ENCODE assay signal across 9 cellular contexts in the genomic region with DNA sequence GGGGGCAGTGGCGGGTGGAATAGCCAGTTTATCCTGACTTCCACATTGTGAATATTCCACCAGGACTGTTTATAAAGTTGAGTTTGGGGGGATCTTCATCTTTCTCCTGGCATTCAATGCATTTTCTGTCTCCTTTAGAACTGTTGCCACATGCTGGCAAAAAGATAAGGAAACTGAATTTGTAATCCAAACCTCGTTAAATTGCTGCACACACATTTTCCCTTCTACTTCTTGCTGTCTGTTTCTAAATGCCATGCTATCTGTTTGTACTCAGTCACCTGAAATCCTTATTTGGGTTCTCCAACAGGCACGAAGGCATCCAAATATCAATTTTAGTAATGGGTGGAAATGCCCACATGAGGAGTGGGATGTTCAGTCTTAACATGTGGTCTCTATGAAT.
A peak's percentile ranks its signal among the peaks of the same experiment; 100 is the strongest.
DNase-seq lines count a peak whose midpoint lies in the region; ATAC-seq and TF ChIP-seq lines count a peak whose summit lies in the region.
"Had no signal": no experiment of that assay in that cellular context is flagged by ENCODE, and none has a peak within 500 bp of the region (broad histone marks: within the 10 kb centered on the region; RNA-seq: fewer than 3 reads in every experiment).

No MANE protein-coding gene starts in this region.

- no peaks in the 10 kb centered on the region for H3K9me3 ChIP-seq in muscle layer of duodenum (ENCODE audit: control insufficient read depth in 1 of 2, low read length in 2 of 2)
- no peaks in the 10 kb centered on the region for H3K9me3 ChIP-seq in thyroid gland

- H3K27ac Mint-ChIP-seq in chondrocyte (ENCODE audit: unreplicated experiment) = peak overlapping the region; percentile 95

- TF ChIP-seq POLR2A in thyroid gland (IDR thresholded peaks at IDR 0.05) = no peak

- H3K36me3 Mint-ChIP-seq in chondrocyte (ENCODE audit: low read depth) = no peaks in the 10 kb centered on the region
- H3K36me3 Mint-ChIP-seq: naive thymus-derived CD8-positive, alpha-beta T cell had no signal

- H3K27me3 Mint-ChIP-seq in chondrocyte (ENCODE audit: low read depth) = no peaks in the 10 kb centered on the region

- H3K4me3 Mint-ChIP-seq in chondrocyte (ENCODE audit: unreplicated experiment) = no peak overlapping the region

- no peak for ATAC-seq in GM21515 (IDR thresholded peaks at IDR 0.05; ENCODE audit: unreplicated experiment)
- ATAC-seq: naive thymus-derived CD8-positive, alpha-beta T cell had no signal

- intact Hi-C loops in thyroid gland (cut with DNase I) = no loop called here

- H3K4me1 Mint-ChIP-seq in chondrocyte (ENCODE audit: low read depth) = peaks cover 50% of the 10 kb centered on the region

- peak overlapping the region; percentile 86 for H3K27ac ChIP-seq in muscle layer of duodenum (ENCODE audit: low read length)
- H3K27ac ChIP-seq in thyroid gland = peak overlapping the region in 2 of 3 donors; percentile 21 to 28

- TF ChIP-seq CTCF in chondrocyte (IDR thresholded peaks at IDR 0.05) (no peak), thyroid gland (IDR thresholded peaks at IDR 0.05) (no peak)

- H3K4me1 ChIP-seq in muscle layer of duodenum (ENCODE audit: control insufficient read depth in 1 of 2, insufficient read depth in 2 of 2, low read length in 2 of 2) = peaks cover 0 to 4% of the 10 kb centered on the region in 2 donors
- peaks cover 14 to 20% of the 10 kb centered on the region in 2 donors for H3K4me1 ChIP-seq in thyroid gland

- H3K27me3 ChIP-seq in muscle layer of duodenum (ENCODE audit: low read depth, low read length) = no peaks in the 10 kb centered on the region
- no peaks in the 10 kb centered on the region for H3K27me3 ChIP-seq in thyroid gland

- peak; percentile 29 for DNase-seq in NCI-H226
- DNase-seq in chondrocyte (ENCODE audit: low spot score) = no peak
- no peak for DNase-seq in thyroid gland
- no peak for DNase-seq in HUDEP-2 (lab: John Stamatoyannopoulos, UW; ENCODE audit: unreplicated experiment in 76 of 76)
- no peak for DNase-seq in midbrain (lab: John Stamatoyannopoulos, UW)
- no peak for DNase-seq in NCI-H1048 (lab: John Stamatoyannopoulos, UW)
- DNase-seq: naive thymus-derived CD8-positive, alpha-beta T cell had no signal

- H3K36me3 ChIP-seq in muscle layer of duodenum (ENCODE audit: control insufficient read depth in 1 of 2, insufficient read depth in 2 of 2, low read length in 2 of 2) = peaks cover 0 to 6% of the 10 kb centered on the region in 2 donors
- H3K36me3 ChIP-seq in thyroid gland = no peaks in the 10 kb centered on the region

- H3K4me3 ChIP-seq in muscle layer of duodenum (ENCODE audit: low read depth in 1 of 2, low read length in 2 of 2) (peak overlapping the region in 1 of 2 donors; percentile 19), thyroid gland (replicated peaks in 1 of 3) (no peak overlapping the region)

- WGBS in thyroid gland, 2 donors = 75 to 80% methylated on average over 3 of the region's 3 CpGs

- H3K9me3 Mint-ChIP-seq in chondrocyte (ENCODE audit: low read depth) = no peaks in the 10 kb centered on the region
